ENCODE assay signal across 1 cellular context in genomic region chr11:44065851-44066731, GRCh38.
TF ChIP-seq lines count a peak whose summit lies in the region.

ACCS (plus strand) TSS chr11:44066270; CDS start chr11:44067628, 1,358 bp downstream.

TF ChIP-seq in HepG2, 621 proteins besides CTCF, POLR2A, EP300 and RAD21 (continued from another document and continues in another):
- no peak for TF ChIP-seq ZNF142 (CRISPR knock-in tag; IDR thresholded peaks at IDR 0.05)
- no peak for TF ChIP-seq ZNF225 (CRISPR knock-in tag; IDR thresholded peaks at IDR 0.05)
- TF ChIP-seq ZNF496 (CRISPR knock-in tag; IDR thresholded peaks at IDR 0.05; ENCODE audit: insufficient replicate concordance): no peak
- TF ChIP-seq ZNF792 (CRISPR knock-in tag; IDR thresholded peaks at IDR 0.05): no peak
- 0 out of 2 replicates have a peak, but pooled peaks have one; percentile 12 for TF ChIP-seq SP2 (CRISPR knock-in tag; IDR thresholded peaks at IDR 0.05)
- TF ChIP-seq NR2F1 (CRISPR knock-in tag; IDR thresholded peaks at IDR 0.05): no peak
- no peak for TF ChIP-seq ZNF660 (CRISPR knock-in tag; IDR thresholded peaks at IDR 0.05; ENCODE audit: borderline replicate concordance, low read depth)
- TF ChIP-seq RELA (CRISPR knock-in tag; IDR thresholded peaks at IDR 0.05): no peak
- TF ChIP-seq SRSF9 (IDR thresholded peaks at IDR 0.05; ENCODE audit: borderline replicate concordance, insufficient read depth, low read depth, low read length, poor library complexity, severe bottlenecking): no peak
- 0 out of 2 replicates have a peak, but pooled peaks have one; percentile 31 for TF ChIP-seq ZNF274 (CRISPR knock-in tag; IDR thresholded peaks at IDR 0.05)
- no peak for TF ChIP-seq ZNF513 (CRISPR knock-in tag; conservative IDR thresholded peaks at IDR 0.05)
- no peak for TF ChIP-seq ERF (CRISPR knock-in tag; IDR thresholded peaks at IDR 0.05)
- no peak for TF ChIP-seq SOX6 (IDR thresholded peaks at IDR 0.05)
- no peak for TF ChIP-seq SOX6 (CRISPR knock-in tag; IDR thresholded peaks at IDR 0.05)
- TF ChIP-seq ZNF280B (CRISPR knock-in tag; IDR thresholded peaks at IDR 0.05; ENCODE audit: borderline replicate concordance): no peak
- no peak for TF ChIP-seq MLX (CRISPR knock-in tag; IDR thresholded peaks at IDR 0.05)
- TF ChIP-seq NCOA5 (CRISPR knock-in tag; IDR thresholded peaks at IDR 0.05): no peak
- TF ChIP-seq TAF15 (IDR thresholded peaks at IDR 0.05; ENCODE audit: low read depth, low read length, poor library complexity, severe bottlenecking): no peak
- no peak for TF ChIP-seq CENPX (CRISPR knock-in tag; IDR thresholded peaks at IDR 0.05)
- no peak for TF ChIP-seq ZNF605 (CRISPR knock-in tag; IDR thresholded peaks at IDR 0.05)
- no peak for TF ChIP-seq PAWR (CRISPR knock-in tag; IDR thresholded peaks at IDR 0.05; ENCODE audit: borderline replicate concordance)
- TF ChIP-seq ZNF501 (CRISPR knock-in tag; IDR thresholded peaks at IDR 0.05): no peak
- no peak for TF ChIP-seq DRAP1 (CRISPR knock-in tag; IDR thresholded peaks at IDR 0.05)
- peak; percentile 76; the same call in 1 of the 2 replicates for TF ChIP-seq CHD2 (IDR thresholded peaks at IDR 0.05; ENCODE audit: low read depth, low read length)
- TF ChIP-seq MTF2 (CRISPR knock-in tag; IDR thresholded peaks at IDR 0.05; ENCODE audit: borderline replicate concordance): peak; percentile 65; the same call in 1 of the 2 replicates
- no peak for TF ChIP-seq HNF1A (IDR thresholded peaks at IDR 0.05; ENCODE audit: low read depth)
- TF ChIP-seq HNF1A (CRISPR knock-in tag; IDR thresholded peaks at IDR 0.05; ENCODE audit: borderline replicate concordance): no peak
- 0 out of 2 replicates have a peak, but pooled peaks have one; percentile 40 for TF ChIP-seq HINFP (CRISPR knock-in tag; IDR thresholded peaks at IDR 0.05; ENCODE audit: low read depth)
- peak; percentile 38; the same call in 1 of the 2 replicates for TF ChIP-seq ELF1 (CRISPR knock-in tag; IDR thresholded peaks at IDR 0.05)
- TF ChIP-seq E2F2 (CRISPR knock-in tag; IDR thresholded peaks at IDR 0.05; ENCODE audit: borderline replicate concordance): no peak
- 0 out of 2 replicates have a peak, but pooled peaks have one; percentile 44 for TF ChIP-seq ZNF598 (CRISPR knock-in tag; IDR thresholded peaks at IDR 0.05; ENCODE audit: borderline replicate concordance)
- no peak for TF ChIP-seq ZNF704 (CRISPR knock-in tag; IDR thresholded peaks at IDR 0.05; ENCODE audit: borderline replicate concordance)
- TF ChIP-seq RNF2 (conservative IDR thresholded peaks at IDR 0.05; ENCODE audit: low read depth): no peak
- TF ChIP-seq TFE3 (CRISPR knock-in tag; IDR thresholded peaks at IDR 0.05): no peak
- TF ChIP-seq ZNF354B (CRISPR knock-in tag; IDR thresholded peaks at IDR 0.05): no peak
- no peak for TF ChIP-seq GZF1 (CRISPR knock-in tag; IDR thresholded peaks at IDR 0.05)
- TF ChIP-seq JDP2 (CRISPR knock-in tag; IDR thresholded peaks at IDR 0.05; ENCODE audit: borderline replicate concordance): no peak
- peak; percentile 18; the same call in 1 of the 2 replicates for TF ChIP-seq GATAD2A (CRISPR knock-in tag; IDR thresholded peaks at IDR 0.05)
- TF ChIP-seq EZH2 (conservative IDR thresholded peaks at IDR 0.05; ENCODE audit: low read depth, low read length): no peak
- TF ChIP-seq SALL1 (CRISPR knock-in tag; IDR thresholded peaks at IDR 0.05): peak; percentile 38; the same call in 1 of the 2 replicates
